In the genomic region with DNA sequence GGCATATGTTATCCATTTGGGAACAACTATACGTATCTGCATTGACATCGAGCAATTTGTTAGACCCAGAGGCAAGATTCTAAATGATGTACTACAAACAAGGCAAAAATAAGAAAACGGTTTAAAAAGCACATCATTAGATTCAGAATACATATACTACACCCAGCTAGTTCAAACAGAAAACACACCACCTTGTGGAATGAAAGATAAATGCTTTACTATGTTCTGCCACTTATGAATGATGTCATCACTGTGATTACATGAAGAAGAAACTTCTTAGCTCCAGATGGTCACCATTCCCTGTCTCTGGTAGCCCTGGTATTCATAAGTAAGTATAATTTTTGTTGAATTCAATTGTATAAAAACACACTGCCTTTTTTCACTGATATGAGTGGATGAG, we compare ENCODE assay signal across 1 cellular context.
TF ChIP-seq lines count a peak whose summit lies in the region.

No MANE protein-coding gene starts in this region.

TF ChIP-seq in WTC11, 78 proteins besides CTCF, POLR2A, EP300 and RAD21 (continued from another document):
- TF ChIP-seq USF2 (CRISPR knock-in tag; IDR thresholded peaks at IDR 0.05) (no peak), ZNF532 (CRISPR knock-in tag; IDR thresholded peaks at IDR 0.05; ENCODE audit: borderline replicate concordance) (no peak), GRHL2 (CRISPR knock-in tag; IDR thresholded peaks at IDR 0.05; ENCODE audit: insufficient replicate concordance, severe bottlenecking) (no peak), ETV6 (CRISPR knock-in tag; IDR thresholded peaks at IDR 0.05) (no peak), IRF1 (CRISPR knock-in tag; IDR thresholded peaks at IDR 0.05) (no peak), ZBTB21 (CRISPR knock-in tag; IDR thresholded peaks at IDR 0.05; ENCODE audit: borderline replicate concordance) (no peak)
- TF ChIP-seq, protein P1, sequence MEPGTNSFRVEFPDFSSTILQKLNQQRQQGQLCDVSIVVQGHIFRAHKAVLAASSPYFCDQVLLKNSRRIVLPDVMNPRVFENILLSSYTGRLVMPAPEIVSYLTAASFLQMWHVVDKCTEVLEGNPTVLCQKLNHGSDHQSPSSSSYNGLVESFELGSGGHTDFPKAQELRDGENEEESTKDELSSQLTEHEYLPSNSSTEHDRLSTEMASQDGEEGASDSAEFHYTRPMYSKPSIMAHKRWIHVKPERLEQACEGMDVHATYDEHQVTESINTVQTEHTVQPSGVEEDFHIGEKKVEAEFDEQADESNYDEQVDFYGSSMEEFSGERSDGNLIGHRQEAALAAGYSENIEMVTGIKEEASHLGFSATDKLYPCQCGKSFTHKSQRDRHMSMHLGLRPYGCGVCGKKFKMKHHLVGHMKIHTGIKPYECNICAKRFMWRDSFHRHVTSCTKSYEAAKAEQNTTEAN (CRISPR knock-in tag; IDR thresholded peaks at IDR 0.05), result no peak
TF ChIP-seq in WTC11: peak in this region for 0.
